In genomic region chr2:164061129-164061746, GRCh38 we compare ENCODE assay signal across 9 cellular contexts.
DNase-seq lines count a peak whose midpoint lies in the region; ATAC-seq, FAIRE-seq and TF ChIP-seq lines count a peak whose summit lies in the region.
"Had no signal": no experiment of that assay in that cellular context is flagged by ENCODE, and none has a peak within 500 bp of the region (broad histone marks: within the 10 kb centered on the region; RNA-seq: fewer than 3 reads in every experiment).

No MANE protein-coding gene starts in this region.

- peaks cover 2% of the 10 kb centered on the region for H3K9me3 Mint-ChIP-seq in activated T-cell treated with anti-CD3 and anti-CD28 coated beads, Interleukin-2, amount 50 U/mL, for 4 hours

- peak; percentile 31 to 79 for DNase-seq in SJCRH30
- DNase-seq in frontal cortex (ENCODE audit: low spot score in 2 of 2) = no peak
- DNase-seq in retina = peak; percentile 24
- DNase-seq in activated T-cell treated with anti-CD3 and anti-CD28 coated beads, Interleukin-2, amount 50 U/mL, for 4 hours = no peak
- no peak for DNase-seq in stimulated activated CD4-positive, alpha-beta T cell treated with anti-CD3 and anti-CD28 coated beads, Interleukin-12 subunit alpha, Interleukin-12 subunit beta, amount 100 ng/mL, for 4 hours

- H3K4me1 ChIP-seq in SJCRH30 = no peaks in the 10 kb centered on the region

- H3K4me3 ChIP-seq in SJCRH30 = no peak overlapping the region
- H3K4me3 ChIP-seq: mucosa of descending colon had no signal

- peak; percentile 82 for ATAC-seq in GM18868 (IDR thresholded peaks at IDR 0.05; ENCODE audit: unreplicated experiment)
- peak; percentile 78 for ATAC-seq in HG03442 (IDR thresholded peaks at IDR 0.05; ENCODE audit: unreplicated experiment)
- ATAC-seq in activated T-cell treated with anti-CD3 and anti-CD28 coated beads, Interleukin-2, amount 50 U/mL, for 4 hours = no peak
- ATAC-seq: mucosa of descending colon had no signal

- H3K4me3 Mint-ChIP-seq in activated T-cell treated with anti-CD3 and anti-CD28 coated beads, Interleukin-2, amount 50 U/mL, for 4 hours = no peak overlapping the region

- H3K36me3 Mint-ChIP-seq in activated T-cell treated with anti-CD3 and anti-CD28 coated beads, Interleukin-2, amount 50 U/mL, for 4 hours (ENCODE audit: insufficient read depth) = no peaks in the 10 kb centered on the region

- no peaks in the 10 kb centered on the region for H3K4me1 Mint-ChIP-seq in activated T-cell treated with anti-CD3 and anti-CD28 coated beads, Interleukin-2, amount 50 U/mL, for 4 hours (ENCODE audit: low read depth)

- H3K27me3 Mint-ChIP-seq in activated T-cell treated with anti-CD3 and anti-CD28 coated beads, Interleukin-2, amount 50 U/mL, for 4 hours (ENCODE audit: low read depth) = no peaks in the 10 kb centered on the region

- peak; percentile 77 for TF ChIP-seq CTCF in C4-2B (conservative IDR thresholded peaks at IDR 0.05)

- H3K36me3 ChIP-seq in SJCRH30 = no peaks in the 10 kb centered on the region

- H3K27ac ChIP-seq in C4-2B (no peak overlapping the region), SJCRH30 (no peak overlapping the region)

- H3K27me3 ChIP-seq in SJCRH30 = no peaks in the 10 kb centered on the region

- no peaks in the 10 kb centered on the region for H3K9me3 ChIP-seq in SJCRH30 (replicated peaks)
- H3K9me3 ChIP-seq: mucosa of descending colon had no signal

- peak; percentile 3 for FAIRE-seq in frontal cortex (lab: Jason Lieb, UNC)

Comparison
In these comparisons a context has a peak if more than half of its experiments do, and no peak if none do; other contexts are left out.
1. ATAC-seq: peak in GM18868 (single experiment) and HG03442 (single experiment); none in activated T-cell treated with anti-CD3 and anti-CD28 coated beads, Interleukin-2, amount 50 U/mL, for 4 hours (0 of 2).
2. DNase-seq: peak in SJCRH30 (2 of 2) and retina (single experiment); none in frontal cortex (0 of 2), activated T-cell treated with anti-CD3 and anti-CD28 coated beads, Interleukin-2, amount 50 U/mL, for 4 hours (single experiment) and stimulated activated CD4-positive, alpha-beta T cell treated with anti-CD3 and anti-CD28 coated beads, Interleukin-12 subunit alpha, Interleukin-12 subunit beta, amount 100 ng/mL, for 4 hours (single experiment).